1 cellular context compared by ENCODE assay signal in the genomic region with DNA sequence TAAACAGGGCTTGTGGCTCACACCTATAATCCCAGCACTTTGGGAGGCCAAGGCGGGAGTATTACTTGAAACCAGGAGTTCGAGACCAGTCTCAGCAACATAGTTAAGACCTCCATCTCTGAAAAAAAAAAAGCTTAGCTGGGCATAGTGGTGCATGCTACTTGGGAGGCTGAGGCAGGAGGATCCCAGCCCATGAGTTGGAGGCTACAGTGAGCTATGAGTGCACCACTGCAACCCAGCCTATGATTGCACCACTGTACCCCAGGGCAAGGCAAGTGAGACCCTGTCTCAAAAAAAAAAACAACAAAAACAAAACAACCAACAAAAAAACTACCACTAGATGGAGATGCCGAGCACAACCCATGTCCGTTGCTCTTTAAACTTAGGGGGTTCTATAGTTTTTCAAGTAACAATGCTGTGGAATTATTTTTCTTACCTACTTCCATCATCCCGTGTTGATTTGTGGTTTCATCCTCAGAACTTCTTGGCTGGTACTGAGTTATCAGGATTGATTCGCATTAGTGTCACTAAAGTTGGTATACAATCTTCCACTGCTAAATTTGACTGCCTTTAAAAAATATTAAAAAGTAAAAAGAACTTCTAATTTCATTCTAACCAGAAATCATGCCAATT.
TF ChIP-seq lines count a peak whose summit lies in the region.

No MANE protein-coding gene starts in this region.

TF ChIP-seq in endothelial cell of umbilical vein, 7 proteins besides CTCF, POLR2A, EP300 and RAD21:
- TF ChIP-seq MYC (IDR thresholded peaks at IDR 0.05; ENCODE audit: low read depth, low read length) (no peak), JUN (IDR thresholded peaks at IDR 0.05; ENCODE audit: borderline replicate concordance, insufficient read depth, insufficient read length, low read depth) (no peak)
